Comparison of ENCODE assay signal across 18 cellular contexts in genomic region chrX:118588715-118589114, GRCh38.
A peak's percentile ranks its signal among the peaks of the same experiment; 100 is the strongest.
DNase-seq lines count a peak whose midpoint lies in the region; ATAC-seq and TF ChIP-seq lines count a peak whose summit lies in the region.
"Had no signal": no experiment of that assay in that cellular context is flagged by ENCODE, and none has a peak within 500 bp of the region (broad histone marks: within the 10 kb centered on the region; RNA-seq: fewer than 3 reads in every experiment).

No MANE protein-coding gene starts in this region.

- in situ Hi-C loops in KBM-7 (cut with MboI; ENCODE audit: low pct_unique_long_range_greater_than_20kb, low sequenced_read_pairs) = loop anchor here (25.0 kb wide), 1 partner anchor 126 kb away; no protein-coding TSS in a partner anchor

- H3K36me3 ChIP-seq in mesendoderm (ENCODE audit: control insufficient read depth, insufficient read depth, low read length) (no peaks in the 10 kb centered on the region), suprapubic skin (peaks cover 2% of the 10 kb centered on the region)

- intact Hi-C loops in activated CD4-positive, alpha-beta memory T cell treated with anti-CD3 and anti-CD28 coated beads for 36 hours (cut with micrococcal nuclease) = loop anchor here (2.0 kb wide), 1 partner anchor 26 kb away; no protein-coding TSS in a partner anchor
- intact Hi-C loops in CD4-positive, alpha-beta T cell (cut with DNase I, micrococcal nuclease) = loop anchor here in 1 of 2 experiments (10.0 kb wide), 1 partner anchor 56 kb away; no protein-coding TSS in a partner anchor

- no peak for ATAC-seq in CD4-positive, alpha-beta T cell (ENCODE audit: poor library complexity)
- ATAC-seq in T-cell (replicated peaks in 1 of 4) = no peak

- H3K4ac ChIP-seq in mesendoderm (ENCODE audit: low read depth, low read length) = no peak overlapping the region

- POLR2A ChIA-PET in activated CD4-positive, alpha-beta memory T cell treated with anti-CD3 and anti-CD28 coated beads for 36 hours (lab: Charles Lee) = no interaction called here
- POLR2A ChIA-PET in activated CD4-positive, alpha-beta memory T cell treated with anti-CD3 and anti-CD28 coated beads, Interleukin-2, amount 10 ng/mL, durations not matched to agents 7 days and 5 days (lab: Charles Lee) = no interaction called here
- POLR2A ChIA-PET in CD4-positive, alpha-beta T cell (lab: Charles Lee) = no interaction called here
- POLR2A ChIA-PET in T-cell (lab: Charles Lee) = no interaction called here

- WGBS in mesendoderm (ENCODE audit: extremely low coverage, insufficient coverage, low lambda C conversion rate) = no CpG with 5 or more reads among the region's 3 CpGs
- 57% methylated on average over 3 of the region's 3 CpGs for WGBS in suprapubic skin

- no peak overlapping the region for H3K23ac ChIP-seq in mesendoderm (ENCODE audit: low read length)

- peaks cover 15% of the 10 kb centered on the region for H3K36me3 Mint-ChIP-seq in activated CD4-positive, alpha-beta memory T cell treated with anti-CD3 and anti-CD28 coated beads for 36 hours
- H3K36me3 Mint-ChIP-seq in activated CD4-positive, alpha-beta memory T cell treated with anti-CD3 and anti-CD28 coated beads, Interleukin-2, amount 10 ng/mL, durations not matched to agents 7 days and 5 days (ENCODE audit: low read depth) = peaks cover 62% of the 10 kb centered on the region
- peaks cover 84% of the 10 kb centered on the region for H3K36me3 Mint-ChIP-seq in CD4-positive, alpha-beta T cell (ENCODE audit: low read depth)
- peaks cover 49% of the 10 kb centered on the region for H3K36me3 Mint-ChIP-seq in T-cell

- no peak for DNase-seq in activated CD4-positive, alpha-beta memory T cell treated with anti-CD3 and anti-CD28 coated beads for 36 hours
- no peak for DNase-seq in activated CD4-positive, alpha-beta memory T cell treated with anti-CD3 and anti-CD28 coated beads, Interleukin-2, amount 10 ng/mL, durations not matched to agents 7 days and 5 days
- no peak for DNase-seq in CD4-positive, alpha-beta T cell
- DNase-seq in KBM-7 = peak; percentile 62
- DNase-seq in mesendoderm = peak; percentile 7
- no peak for DNase-seq in T-cell
- no peak for DNase-seq in NCI-H510A treated with DMSO at 0.1 percent for 48 hours (lab: John Stamatoyannopoulos, UW)
- DNase-seq in suprapubic skin (ENCODE audit: low spot score in 2 of 2) = no peak
- DNase-seq: 8988T, AML-193, Calu3, DMS153, DMS79 treated with DMSO at 0.1 percent for 48 hours, EL, GOT3 had no signal

- H2AK5ac ChIP-seq in mesendoderm (ENCODE audit: low read length) = no peak overlapping the region

- no peak overlapping the region for H2BK120ac ChIP-seq in mesendoderm (ENCODE audit: low read depth, low read length)

- no peak for TF ChIP-seq POLR2A in suprapubic skin (IDR thresholded peaks at IDR 0.05)

- no peak overlapping the region for H3K4me3 ChIP-seq in mesendoderm (ENCODE audit: low read length)
- no peak overlapping the region for H3K4me3 ChIP-seq in suprapubic skin
- H3K4me3 ChIP-seq: BLaER1, HAP-1 had no signal

- H3K4me2 ChIP-seq in mesendoderm (ENCODE audit: low read length) = no peak overlapping the region
- H3K4me2 ChIP-seq: BLaER1 had no signal

- no peak overlapping the region for H3K4me3 Mint-ChIP-seq in activated CD4-positive, alpha-beta memory T cell treated with anti-CD3 and anti-CD28 coated beads for 36 hours
- no peak overlapping the region for H3K4me3 Mint-ChIP-seq in activated CD4-positive, alpha-beta memory T cell treated with anti-CD3 and anti-CD28 coated beads, Interleukin-2, amount 10 ng/mL, durations not matched to agents 7 days and 5 days
- H3K4me3 Mint-ChIP-seq in CD4-positive, alpha-beta T cell = no peak overlapping the region
- H3K4me3 Mint-ChIP-seq in T-cell = no peak overlapping the region

- H3K4me1 Mint-ChIP-seq in activated CD4-positive, alpha-beta memory T cell treated with anti-CD3 and anti-CD28 coated beads for 36 hours (ENCODE audit: low read depth) = peaks cover 18% of the 10 kb centered on the region
- no peaks in the 10 kb centered on the region for H3K4me1 Mint-ChIP-seq in activated CD4-positive, alpha-beta memory T cell treated with anti-CD3 and anti-CD28 coated beads, Interleukin-2, amount 10 ng/mL, durations not matched to agents 7 days and 5 days
- H3K4me1 Mint-ChIP-seq in CD4-positive, alpha-beta T cell (ENCODE audit: low read depth) = no peaks in the 10 kb centered on the region
- H3K4me1 Mint-ChIP-seq in T-cell = peaks cover 0 to 5% (median 0%) of the 10 kb centered on the region in 3 donors

- no peak overlapping the region for H3K27ac ChIP-seq in CD4-positive, alpha-beta T cell (ENCODE audit: low read depth, low read length)
- H3K27ac ChIP-seq in mesendoderm (ENCODE audit: low read depth, low read length) = no peak overlapping the region
- H3K27ac ChIP-seq in suprapubic skin = no peak overlapping the region
- H3K27ac ChIP-seq: BLaER1, HL-60 had no signal

- H3K9me3 Mint-ChIP-seq in activated CD4-positive, alpha-beta memory T cell treated with anti-CD3 and anti-CD28 coated beads for 36 hours = no peaks in the 10 kb centered on the region
- H3K9me3 Mint-ChIP-seq in activated CD4-positive, alpha-beta memory T cell treated with anti-CD3 and anti-CD28 coated beads, Interleukin-2, amount 10 ng/mL, durations not matched to agents 7 days and 5 days = no peaks in the 10 kb centered on the region
- H3K9me3 Mint-ChIP-seq in CD4-positive, alpha-beta T cell = no peaks in the 10 kb centered on the region
- H3K9me3 Mint-ChIP-seq in T-cell = no peaks in the 10 kb centered on the region

- H4K5ac ChIP-seq in mesendoderm (ENCODE audit: low read length) = no peak overlapping the region

- no peak overlapping the region for H2BK15ac ChIP-seq in mesendoderm (replicated peaks; ENCODE audit: low read depth)

- H3K27ac Mint-ChIP-seq in activated CD4-positive, alpha-beta memory T cell treated with anti-CD3 and anti-CD28 coated beads for 36 hours = peak overlapping the region; percentile 43
- H3K27ac Mint-ChIP-seq in activated CD4-positive, alpha-beta memory T cell treated with anti-CD3 and anti-CD28 coated beads, Interleukin-2, amount 10 ng/mL, durations not matched to agents 7 days and 5 days = no peak overlapping the region
- peak overlapping the region; percentile 39 for H3K27ac Mint-ChIP-seq in CD4-positive, alpha-beta T cell
- H3K27ac Mint-ChIP-seq in T-cell = peak overlapping the region in 1 of 2 donors; percentile 30

- H3K4me1 ChIP-seq in mesendoderm (ENCODE audit: control insufficient read depth, low read depth, low read length) (no peaks in the 10 kb centered on the region), suprapubic skin (no peaks in the 10 kb centered on the region)
- H3K4me1 ChIP-seq: HAP-1 had no signal

- no peaks in the 10 kb centered on the region for H3K79me2 ChIP-seq in mesendoderm (ENCODE audit: control insufficient read depth, insufficient read depth, low read length)

- H4K8ac ChIP-seq in mesendoderm (ENCODE audit: low read depth, low read length) = no peak overlapping the region

- no peak overlapping the region for H3K9ac ChIP-seq in mesendoderm (ENCODE audit: low read length)
- H3K9ac ChIP-seq: BLaER1 had no signal

- TF ChIP-seq EP300 in suprapubic skin (IDR thresholded peaks at IDR 0.05) = no peak

- H3K27me3 ChIP-seq in CD4-positive, alpha-beta T cell (ENCODE audit: control insufficient read depth, insufficient read depth, low read length) = no peaks in the 10 kb centered on the region
- H3K27me3 ChIP-seq in mesendoderm (ENCODE audit: insufficient read depth, low read length, poor library complexity) = no peaks in the 10 kb centered on the region
- H3K27me3 ChIP-seq in suprapubic skin = no peaks in the 10 kb centered on the region
- H3K27me3 ChIP-seq: BLaER1 had no signal

- no peaks in the 10 kb centered on the region for H3K9me3 ChIP-seq in CD4-positive, alpha-beta T cell (ENCODE audit: control insufficient read depth, low read length)
- no peaks in the 10 kb centered on the region for H3K9me3 ChIP-seq in suprapubic skin
- H3K9me3 ChIP-seq: BLaER1, HAP-1 had no signal

- CTCF ChIA-PET in activated CD4-positive, alpha-beta memory T cell treated with anti-CD3 and anti-CD28 coated beads for 36 hours (lab: Charles Lee) = interaction anchor here (1.0 kb wide), 1 partner anchor 13 kb away, joined by 3 read pairs; no protein-coding TSS in a partner anchor
- CTCF ChIA-PET in activated CD4-positive, alpha-beta memory T cell treated with anti-CD3 and anti-CD28 coated beads, Interleukin-2, amount 10 ng/mL, durations not matched to agents 7 days and 5 days (lab: Charles Lee) = no interaction called here
- CTCF ChIA-PET in CD4-positive, alpha-beta T cell (lab: Charles Lee) = no interaction called here
- CTCF ChIA-PET in T-cell (lab: Charles Lee) = no interaction called here

- TF ChIP-seq CTCF in CD4-positive, alpha-beta T cell (IDR thresholded peaks at IDR 0.05) = no peak
- TF ChIP-seq CTCF in suprapubic skin (IDR thresholded peaks at IDR 0.05) = no peak

- H2BK5ac ChIP-seq in mesendoderm (ENCODE audit: low read length) = no peak overlapping the region

- H3K56ac ChIP-seq in mesendoderm (ENCODE audit: low read length) = no peak overlapping the region

- H3K18ac ChIP-seq in mesendoderm (ENCODE audit: low read length) = no peak overlapping the region

- no peaks in the 10 kb centered on the region for H3K79me1 ChIP-seq in mesendoderm (ENCODE audit: low read length)

- H3K27me3 Mint-ChIP-seq in activated CD4-positive, alpha-beta memory T cell treated with anti-CD3 and anti-CD28 coated beads for 36 hours = no peaks in the 10 kb centered on the region
- H3K27me3 Mint-ChIP-seq in activated CD4-positive, alpha-beta memory T cell treated with anti-CD3 and anti-CD28 coated beads, Interleukin-2, amount 10 ng/mL, durations not matched to agents 7 days and 5 days = no peaks in the 10 kb centered on the region
- H3K27me3 Mint-ChIP-seq in CD4-positive, alpha-beta T cell = no peaks in the 10 kb centered on the region
- H3K27me3 Mint-ChIP-seq in T-cell = no peaks in the 10 kb centered on the region

Comparison
In these comparisons a context has a peak if more than half of its experiments do, and no peak if none do; other contexts are left out.
1. DNase-seq: peak in KBM-7 (single experiment) and mesendoderm (single experiment); none in activated CD4-positive, alpha-beta memory T cell treated with anti-CD3 and anti-CD28 coated beads for 36 hours (single experiment), activated CD4-positive, alpha-beta memory T cell treated with anti-CD3 and anti-CD28 coated beads, Interleukin-2, amount 10 ng/mL, durations not matched to agents 7 days and 5 days (single experiment), CD4-positive, alpha-beta T cell (0 of 10), T-cell (0 of 34), NCI-H510A treated with DMSO at 0.1 percent for 48 hours (single experiment) and suprapubic skin (0 of 2).